Comparison of ENCODE assay signal across 17 cellular contexts in genomic region chr10:88260329-88261051, GRCh38.
"Had no signal": no experiment of that assay in that cellular context is flagged by ENCODE, and none has a peak within 500 bp of the region (broad histone marks: within the 10 kb centered on the region; RNA-seq: fewer than 3 reads in every experiment).

No MANE protein-coding gene starts in this region.

- H3K27me3 ChIP-seq: cardiac muscle cell, thyroid gland had no signal

- H3K27ac ChIP-seq: cardiac muscle cell, epithelial cell of prostate had no signal

- H3K9me3 ChIP-seq: thyroid gland had no signal

- DNase-seq: activated CD4-positive, alpha-beta memory T cell treated with anti-CD3 and anti-CD28 coated beads for 36 hours; activated CD4-positive, alpha-beta T cell treated with anti-CD3 and anti-CD28 coated beads for 36 hours; activated CD8-positive, alpha-beta memory T cell treated with anti-CD3 and anti-CD28 coated beads, Interleukin-2, amount 10 ng/mL, durations not matched to agents 7 days and 5 days; activated effector memory CD4-positive, alpha-beta T cell treated with Interleukin-2 at 50 U/mL for 16 hours; activated naive CD4-positive, alpha-beta T cell treated with anti-CD3 and anti-CD28 coated beads, Interleukin-2, amount 50 U/mL, for 16 hours; activated T-cell treated with anti-CD3 and anti-CD28 coated beads, Interleukin-2, amount 50 U/mL, for 4 hours; foreskin melanocyte; kidney glomerular epithelial cell; mesendoderm; natural killer cell; posterior cingulate gyrus; retina; stimulated activated CD4-positive, alpha-beta T cell treated with anti-CD3 and anti-CD28 coated beads, Interleukin-12 subunit alpha, Interleukin-12 subunit beta, amount 100 ng/mL, for 4 hours; stimulated activated CD4-positive, alpha-beta T cell treated with anti-CD3 and anti-CD28 coated beads, Interleukin-2, amount 100 ng/mL, for 24 hours; thyroid gland had no signal

- H3K36me3 ChIP-seq: cardiac muscle cell, thyroid gland had no signal

- ATAC-seq: activated CD4-positive, alpha-beta T cell treated with anti-CD3 and anti-CD28 coated beads for 36 hours; activated CD8-positive, alpha-beta memory T cell treated with anti-CD3 and anti-CD28 coated beads, Interleukin-2, amount 10 ng/mL, durations not matched to agents 7 days and 5 days; activated T-cell treated with anti-CD3 and anti-CD28 coated beads, Interleukin-2, amount 50 U/mL, for 4 hours; natural killer cell had no signal

- H3K4me3 ChIP-seq: cardiac muscle cell, thyroid gland had no signal
